Comparison of ENCODE assay signal across 2 cellular contexts in genomic region chr9:128190516-128191405, GRCh38.
TF ChIP-seq lines count a peak whose summit lies in the region.

No MANE protein-coding gene starts in this region.

TF ChIP-seq in WTC11, 78 proteins besides CTCF, POLR2A, EP300 and RAD21:
- TF ChIP-seq, protein P1, sequence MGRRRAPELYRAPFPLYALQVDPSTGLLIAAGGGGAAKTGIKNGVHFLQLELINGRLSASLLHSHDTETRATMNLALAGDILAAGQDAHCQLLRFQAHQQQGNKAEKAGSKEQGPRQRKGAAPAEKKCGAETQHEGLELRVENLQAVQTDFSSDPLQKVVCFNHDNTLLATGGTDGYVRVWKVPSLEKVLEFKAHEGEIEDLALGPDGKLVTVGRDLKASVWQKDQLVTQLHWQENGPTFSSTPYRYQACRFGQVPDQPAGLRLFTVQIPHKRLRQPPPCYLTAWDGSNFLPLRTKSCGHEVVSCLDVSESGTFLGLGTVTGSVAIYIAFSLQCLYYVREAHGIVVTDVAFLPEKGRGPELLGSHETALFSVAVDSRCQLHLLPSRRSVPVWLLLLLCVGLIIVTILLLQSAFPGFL (CRISPR knock-in tag; IDR thresholded peaks at IDR 0.05; ENCODE audit: borderline replicate concordance) = no peak
- no peak for TF ChIP-seq ZNF671 (CRISPR knock-in tag; IDR thresholded peaks at IDR 0.05)
- TF ChIP-seq GTF2I (CRISPR knock-in tag; conservative IDR thresholded peaks at IDR 0.05) = no peak
- no peak for TF ChIP-seq ZNF219 (CRISPR knock-in tag; IDR thresholded peaks at IDR 0.05; ENCODE audit: borderline replicate concordance)
- TF ChIP-seq MXD4 (CRISPR knock-in tag; IDR thresholded peaks at IDR 0.05; ENCODE audit: borderline replicate concordance) = no peak
- TF ChIP-seq JAZF1 (CRISPR knock-in tag; IDR thresholded peaks at IDR 0.05) = no peak
- no peak for TF ChIP-seq MYBL2 (CRISPR knock-in tag; IDR thresholded peaks at IDR 0.05)
- no peak for TF ChIP-seq ETV6 (CRISPR knock-in tag; IDR thresholded peaks at IDR 0.05)
- TF ChIP-seq E2F1 (CRISPR knock-in tag; IDR thresholded peaks at IDR 0.05) = no peak
- TF ChIP-seq NFE2L1 (CRISPR knock-in tag; IDR thresholded peaks at IDR 0.05) = no peak
- TF ChIP-seq ZNF416 (CRISPR knock-in tag; IDR thresholded peaks at IDR 0.05) = no peak
- no peak for TF ChIP-seq FOXP4 (CRISPR knock-in tag; IDR thresholded peaks at IDR 0.05)
- TF ChIP-seq, protein P2, sequence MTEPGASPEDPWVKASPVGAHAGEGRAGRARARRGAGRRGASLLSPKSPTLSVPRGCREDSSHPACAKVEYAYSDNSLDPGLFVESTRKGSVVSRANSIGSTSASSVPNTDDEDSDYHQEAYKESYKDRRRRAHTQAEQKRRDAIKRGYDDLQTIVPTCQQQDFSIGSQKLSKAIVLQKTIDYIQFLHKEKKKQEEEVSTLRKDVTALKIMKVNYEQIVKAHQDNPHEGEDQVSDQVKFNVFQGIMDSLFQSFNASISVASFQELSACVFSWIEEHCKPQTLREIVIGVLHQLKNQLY (CRISPR knock-in tag; IDR thresholded peaks at IDR 0.05) = no peak

TF ChIP-seq in HepG2, 621 proteins besides CTCF, POLR2A, EP300 and RAD21 (continues in another document):
- TF ChIP-seq ZNF598 (CRISPR knock-in tag; IDR thresholded peaks at IDR 0.05; ENCODE audit: borderline replicate concordance) (no peak), ZNF784 (CRISPR knock-in tag; IDR thresholded peaks at IDR 0.05; ENCODE audit: borderline replicate concordance) (peak; percentile 66; the same call in 1 of the 2 replicates), SP4 (CRISPR knock-in tag; IDR thresholded peaks at IDR 0.05) (no peak), HOXA9 (CRISPR knock-in tag; IDR thresholded peaks at IDR 0.05; ENCODE audit: borderline replicate concordance) (0 out of 2 replicates have a peak, but pooled peaks have one; percentile 12), NFATC3 (CRISPR knock-in tag; IDR thresholded peaks at IDR 0.05) (no peak), ZNF841 (CRISPR knock-in tag; IDR thresholded peaks at IDR 0.05; ENCODE audit: borderline replicate concordance) (0 out of 2 replicates have a peak, but pooled peaks have one; percentile 17), ZXDC (CRISPR knock-in tag; IDR thresholded peaks at IDR 0.05) (0 out of 2 replicates have a peak, but pooled peaks have one; percentile 20), ZNF335 (CRISPR knock-in tag; IDR thresholded peaks at IDR 0.05) (no peak), ZNF75D (CRISPR knock-in tag; IDR thresholded peaks at IDR 0.05; ENCODE audit: borderline replicate concordance) (no peak), ZNF251 (CRISPR knock-in tag; IDR thresholded peaks at IDR 0.05) (no peak), TCF12 (IDR thresholded peaks at IDR 0.05) (no peak), TCF12 (CRISPR knock-in tag; IDR thresholded peaks at IDR 0.05) (0 out of 2 replicates have a peak, but pooled peaks have one; percentile 2), MAF1 (CRISPR knock-in tag; IDR thresholded peaks at IDR 0.05; ENCODE audit: borderline replicate concordance) (no peak), NONO (IDR thresholded peaks at IDR 0.05) (no peak), NONO (CRISPR knock-in tag; conservative IDR thresholded peaks at IDR 0.05) (0 out of 2 replicates have a peak, but pooled peaks have one; percentile 10), ZEB1 (IDR thresholded peaks at IDR 0.05; ENCODE audit: insufficient replicate concordance, low read depth) (no peak), SNAPC2 (CRISPR knock-in tag; IDR thresholded peaks at IDR 0.05) (no peak), ZFP90 (CRISPR knock-in tag; IDR thresholded peaks at IDR 0.05; ENCODE audit: borderline replicate concordance) (0 out of 2 replicates have a peak, but pooled peaks have one; percentile 26), ZNF883 (CRISPR knock-in tag; IDR thresholded peaks at IDR 0.05; ENCODE audit: not compliant biosample characterization) (no peak), ZHX1 (CRISPR knock-in tag; IDR thresholded peaks at IDR 0.05; ENCODE audit: low read depth) (no peak), DRAP1 (CRISPR knock-in tag; IDR thresholded peaks at IDR 0.05) (no peak), ZSCAN9 (CRISPR knock-in tag; IDR thresholded peaks at IDR 0.05; ENCODE audit: borderline replicate concordance) (no peak), EEA1 (CRISPR knock-in tag; IDR thresholded peaks at IDR 0.05; ENCODE audit: borderline replicate concordance) (peak; percentile 40; the same call in 1 of the 2 replicates), ZNF672 (CRISPR knock-in tag; IDR thresholded peaks at IDR 0.05) (peak; percentile 66; the same call in 1 of the 2 replicates), TAF1 (CRISPR knock-in tag; IDR thresholded peaks at IDR 0.05) (no peak), ZSCAN29 (CRISPR knock-in tag; conservative IDR thresholded peaks at IDR 0.05) (no peak), U2AF2 (IDR thresholded peaks at IDR 0.05; ENCODE audit: low read depth, low read length) (no peak), TBX2 (CRISPR knock-in tag; IDR thresholded peaks at IDR 0.05; ENCODE audit: borderline replicate concordance) (0 out of 2 replicates have a peak, but pooled peaks have one; percentile 23), ADNP (CRISPR knock-in tag; IDR thresholded peaks at IDR 0.05) (no peak), MEIS2 (CRISPR knock-in tag; IDR thresholded peaks at IDR 0.05) (no peak), ZNF432 (CRISPR knock-in tag; IDR thresholded peaks at IDR 0.05; ENCODE audit: borderline replicate concordance) (no peak), GZF1 (CRISPR knock-in tag; IDR thresholded peaks at IDR 0.05) (no peak), PHF8 (CRISPR knock-in tag; IDR thresholded peaks at IDR 0.05) (no peak), ZNF775 (CRISPR knock-in tag; IDR thresholded peaks at IDR 0.05; ENCODE audit: borderline replicate concordance) (no peak), E2F1 (CRISPR knock-in tag; IDR thresholded peaks at IDR 0.05) (no peak), PATZ1 (CRISPR knock-in tag; IDR thresholded peaks at IDR 0.05) (0 out of 2 replicates have a peak, but pooled peaks have one; percentile 12)
- TF ChIP-seq, protein P3, sequence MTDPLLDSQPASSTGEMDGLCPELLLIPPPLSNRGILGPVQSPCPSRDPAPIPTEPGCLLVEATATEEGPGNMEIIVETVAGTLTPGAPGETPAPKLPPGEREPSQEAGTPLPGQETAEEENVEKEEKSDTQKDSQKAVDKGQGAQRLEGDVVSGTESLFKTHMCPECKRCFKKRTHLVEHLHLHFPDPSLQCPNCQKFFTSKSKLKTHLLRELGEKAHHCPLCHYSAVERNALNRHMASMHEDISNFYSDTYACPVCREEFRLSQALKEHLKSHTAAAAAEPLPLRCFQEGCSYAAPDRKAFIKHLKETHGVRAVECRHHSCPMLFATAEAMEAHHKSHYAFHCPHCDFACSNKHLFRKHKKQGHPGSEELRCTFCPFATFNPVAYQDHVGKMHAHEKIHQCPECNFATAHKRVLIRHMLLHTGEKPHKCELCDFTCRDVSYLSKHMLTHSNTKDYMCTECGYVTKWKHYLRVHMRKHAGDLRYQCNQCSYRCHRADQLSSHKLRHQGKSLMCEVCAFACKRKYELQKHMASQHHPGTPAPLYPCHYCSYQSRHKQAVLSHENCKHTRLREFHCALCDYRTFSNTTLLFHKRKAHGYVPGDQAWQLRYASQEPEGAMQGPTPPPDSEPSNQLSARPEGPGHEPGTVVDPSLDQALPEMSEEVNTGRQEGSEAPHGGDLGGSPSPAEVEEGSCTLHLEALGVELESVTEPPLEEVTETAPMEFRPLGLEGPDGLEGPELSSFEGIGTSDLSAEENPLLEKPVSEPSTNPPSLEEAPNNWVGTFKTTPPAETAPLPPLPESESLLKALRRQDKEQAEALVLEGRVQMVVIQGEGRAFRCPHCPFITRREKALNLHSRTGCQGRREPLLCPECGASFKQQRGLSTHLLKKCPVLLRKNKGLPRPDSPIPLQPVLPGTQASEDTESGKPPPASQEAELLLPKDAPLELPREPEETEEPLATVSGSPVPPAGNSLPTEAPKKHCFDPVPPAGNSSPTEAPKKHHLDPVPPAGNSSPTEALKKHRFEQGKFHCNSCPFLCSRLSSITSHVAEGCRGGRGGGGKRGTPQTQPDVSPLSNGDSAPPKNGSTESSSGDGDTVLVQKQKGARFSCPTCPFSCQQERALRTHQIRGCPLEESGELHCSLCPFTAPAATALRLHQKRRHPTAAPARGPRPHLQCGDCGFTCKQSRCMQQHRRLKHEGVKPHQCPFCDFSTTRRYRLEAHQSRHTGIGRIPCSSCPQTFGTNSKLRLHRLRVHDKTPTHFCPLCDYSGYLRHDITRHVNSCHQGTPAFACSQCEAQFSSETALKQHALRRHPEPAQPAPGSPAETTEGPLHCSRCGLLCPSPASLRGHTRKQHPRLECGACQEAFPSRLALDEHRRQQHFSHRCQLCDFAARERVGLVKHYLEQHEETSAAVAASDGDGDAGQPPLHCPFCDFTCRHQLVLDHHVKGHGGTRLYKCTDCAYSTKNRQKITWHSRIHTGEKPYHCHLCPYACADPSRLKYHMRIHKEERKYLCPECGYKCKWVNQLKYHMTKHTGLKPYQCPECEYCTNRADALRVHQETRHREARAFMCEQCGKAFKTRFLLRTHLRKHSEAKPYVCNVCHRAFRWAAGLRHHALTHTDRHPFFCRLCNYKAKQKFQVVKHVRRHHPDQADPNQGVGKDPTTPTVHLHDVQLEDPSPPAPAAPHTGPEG (CRISPR knock-in tag; IDR thresholded peaks at IDR 0.05) = no peak
- TF ChIP-seq, protein P4, sequence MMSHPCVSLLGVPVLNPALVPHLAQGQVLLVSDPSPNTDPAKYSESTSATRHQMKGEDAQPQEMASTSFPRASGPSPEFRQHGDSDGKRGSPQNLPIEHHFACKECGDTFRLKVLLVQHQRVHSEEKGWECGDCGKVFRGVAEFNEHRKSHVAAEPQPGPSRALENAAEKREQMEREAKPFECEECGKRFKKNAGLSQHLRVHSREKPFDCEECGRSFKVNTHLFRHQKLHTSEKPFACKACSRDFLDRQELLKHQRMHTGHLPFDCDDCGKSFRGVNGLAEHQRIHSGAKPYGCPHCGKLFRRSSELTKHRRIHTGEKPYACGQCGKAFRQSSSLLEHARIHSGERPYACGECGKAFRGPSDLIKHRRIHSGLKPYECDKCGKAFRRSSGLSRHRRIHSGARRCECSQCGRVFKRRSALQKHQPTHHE (CRISPR knock-in tag; IDR thresholded peaks at IDR 0.05; ENCODE audit: borderline replicate concordance) = no peak
